15 cellular contexts compared by ENCODE assay signal in the genomic region with DNA sequence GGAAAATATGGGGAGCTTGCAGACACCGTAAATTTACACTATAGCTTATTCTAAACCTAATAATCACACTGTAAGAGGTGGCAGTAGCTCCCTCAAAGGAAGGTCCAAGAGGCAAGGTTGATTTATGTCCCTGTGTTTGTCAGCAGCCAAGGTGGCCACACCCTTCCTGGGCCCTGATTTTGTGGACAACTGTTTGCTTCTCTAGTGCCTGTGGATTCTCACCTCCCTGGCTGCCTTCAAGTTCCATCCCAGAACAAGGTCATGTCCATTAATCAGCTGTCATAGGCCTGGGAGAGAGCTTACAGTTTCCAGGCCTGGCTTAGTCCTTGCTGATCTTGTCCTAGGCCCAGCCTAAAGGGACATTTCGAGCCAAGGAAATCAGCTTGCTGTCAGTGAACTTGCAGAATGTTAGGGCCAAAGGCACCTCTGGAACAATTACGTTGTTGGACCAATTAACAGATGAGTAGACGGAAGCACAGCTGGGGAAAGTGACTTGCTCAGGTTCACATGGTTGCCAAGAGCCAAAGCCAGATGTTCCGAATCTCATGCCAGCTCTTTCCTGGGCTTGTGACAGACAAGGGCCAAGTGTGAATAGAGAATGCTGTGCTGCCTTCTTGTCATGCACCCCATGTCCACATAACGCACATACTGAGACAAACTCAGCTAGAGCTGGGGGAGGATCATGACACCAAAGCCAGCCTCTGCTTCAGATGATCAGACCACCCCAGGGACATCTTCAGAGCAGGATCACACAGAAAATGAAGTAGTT.
"Had no signal": no experiment of that assay in that cellular context is flagged by ENCODE, and none has a peak within 500 bp of the region (broad histone marks: within the 10 kb centered on the region; RNA-seq: fewer than 3 reads in every experiment).

No MANE protein-coding gene starts in this region.

- H3K9me3 ChIP-seq: adrenal gland, lower lobe of right lung, pancreas had no signal

- DNase-seq: activated CD4-positive, alpha-beta T cell treated with anti-CD3 and anti-CD28 coated beads, Interleukin-2, amount 50 U/mL, for 48 hours; activated effector memory CD4-positive, alpha-beta T cell treated with Interleukin-2 at 50 U/mL for 16 hours; glutamatergic neuron; immature natural killer cell; lower lobe of right lung; WERI-Rb-1 had no signal

- H3K9ac ChIP-seq: neural progenitor cell had no signal

- H3K4me3 ChIP-seq: adrenal gland, cardiac muscle cell, lower lobe of right lung, neural progenitor cell, pancreas had no signal

- H3K27ac ChIP-seq: adrenal gland, cardiac muscle cell, lower lobe of right lung, neural progenitor cell, pancreas, WERI-Rb-1 had no signal

- H3K36me3 Mint-ChIP-seq: activated naive CD4-positive, alpha-beta T cell treated with anti-CD3 and anti-CD28 coated beads, Interleukin-2, amount 50 U/mL, for 24 hours; immature natural killer cell; mesothelial cell of epicardium; neural progenitor cell; stimulated activated effector memory CD8-positive, alpha-beta T cell treated with anti-CD3 and anti-CD28 coated beads, Interleukin-12 subunit alpha, Interleukin-12 subunit beta, amount 100 ng/mL, for 72 hours had no signal

- H3K4me3 Mint-ChIP-seq: activated naive CD4-positive, alpha-beta T cell treated with anti-CD3 and anti-CD28 coated beads, Interleukin-2, amount 50 U/mL, for 24 hours; immature natural killer cell; mesothelial cell of epicardium; neural progenitor cell; stimulated activated effector memory CD8-positive, alpha-beta T cell treated with anti-CD3 and anti-CD28 coated beads, Interleukin-12 subunit alpha, Interleukin-12 subunit beta, amount 100 ng/mL, for 72 hours had no signal

- H3K27ac Mint-ChIP-seq: activated naive CD4-positive, alpha-beta T cell treated with anti-CD3 and anti-CD28 coated beads, Interleukin-2, amount 50 U/mL, for 24 hours; immature natural killer cell; mesothelial cell of epicardium; neural progenitor cell; stimulated activated effector memory CD8-positive, alpha-beta T cell treated with anti-CD3 and anti-CD28 coated beads, Interleukin-12 subunit alpha, Interleukin-12 subunit beta, amount 100 ng/mL, for 72 hours had no signal

- H3K36me3 ChIP-seq: adrenal gland, cardiac muscle cell, lower lobe of right lung, neural progenitor cell, pancreas, WERI-Rb-1 had no signal

- H3K27me3 Mint-ChIP-seq: activated naive CD4-positive, alpha-beta T cell treated with anti-CD3 and anti-CD28 coated beads, Interleukin-2, amount 50 U/mL, for 24 hours had no signal

- ATAC-seq: pancreas; stimulated activated effector memory CD8-positive, alpha-beta T cell treated with anti-CD3 and anti-CD28 coated beads, Interleukin-12 subunit alpha, Interleukin-12 subunit beta, amount 100 ng/mL, for 72 hours had no signal

- H3K4me1 ChIP-seq: adrenal gland, lower lobe of right lung, pancreas had no signal

- H3K4me1 Mint-ChIP-seq: activated naive CD4-positive, alpha-beta T cell treated with anti-CD3 and anti-CD28 coated beads, Interleukin-2, amount 50 U/mL, for 24 hours; immature natural killer cell; mesothelial cell of epicardium; stimulated activated effector memory CD8-positive, alpha-beta T cell treated with anti-CD3 and anti-CD28 coated beads, Interleukin-12 subunit alpha, Interleukin-12 subunit beta, amount 100 ng/mL, for 72 hours had no signal

- H3K27me3 ChIP-seq: adrenal gland, cardiac muscle cell, neural progenitor cell, pancreas had no signal

- H3K9me3 Mint-ChIP-seq: activated naive CD4-positive, alpha-beta T cell treated with anti-CD3 and anti-CD28 coated beads, Interleukin-2, amount 50 U/mL, for 24 hours; mesothelial cell of epicardium; neural progenitor cell; stimulated activated effector memory CD8-positive, alpha-beta T cell treated with anti-CD3 and anti-CD28 coated beads, Interleukin-12 subunit alpha, Interleukin-12 subunit beta, amount 100 ng/mL, for 72 hours had no signal

- H2AFZ ChIP-seq: neural progenitor cell had no signal

- H3K4me2 ChIP-seq: neural progenitor cell had no signal

- FAIRE-seq: colon, endometrium, pancreas had no signal
